In genomic region chr1:145271191-145271782, GRCh38 we compare ENCODE assay signal across 21 cellular contexts. TPM values are rescaled to one million over a fixed set of nuclear protein-coding genes. Genes with fewer than 3 reads are reported as not detected.
DNase-seq lines count a peak whose midpoint lies in the region; TF ChIP-seq lines count a peak whose summit lies in the region.
"Not testable (repeated sequence)": the region's sequence is repeated elsewhere in the genome, so short reads cannot be mapped to it uniquely, and the experiment has no call there.
"Had no signal": no experiment of that assay in that cellular context is flagged by ENCODE, and none has a peak within 500 bp of the region (broad histone marks: within the 10 kb centered on the region; RNA-seq: fewer than 3 reads in every experiment).

No MANE protein-coding gene starts in this region.

- TF ChIP-seq CTCF in foreskin fibroblast (IDR thresholded peaks at IDR 0.05; ENCODE audit: low read depth, low read length): not testable (repeated sequence)

- not testable (repeated sequence) for H3K9me3 ChIP-seq in adipocyte (ENCODE audit: control insufficient read depth, low read length)

- not testable (repeated sequence) for H3K4me1 ChIP-seq in adipocyte (ENCODE audit: control insufficient read depth, insufficient read depth, low read length)

- H3K27ac Mint-ChIP-seq in T-helper 2 cell treated with Interferon-gamma antibody and Interleukin-4, amounts not matched to agents 5 μg/mL and 100 μg/mL, for 36 hours: not testable (repeated sequence)

- not testable (repeated sequence) for H3K36me3 Mint-ChIP-seq in T-helper 2 cell treated with Interferon-gamma antibody and Interleukin-4, amounts not matched to agents 5 μg/mL and 100 μg/mL, for 36 hours (ENCODE audit: low read depth)

- H3K4me3 ChIP-seq in adipocyte (ENCODE audit: low read length); foreskin fibroblast (ENCODE audit: low read depth in 1 of 2, low read length in 2 of 2): not testable (repeated sequence)

- not testable (repeated sequence) for H3K4me3 Mint-ChIP-seq in T-helper 2 cell treated with Interferon-gamma antibody and Interleukin-4, amounts not matched to agents 5 μg/mL and 100 μg/mL, for 36 hours

- not testable (repeated sequence) for H3K36me3 ChIP-seq in adipocyte (ENCODE audit: control insufficient read depth, insufficient read depth, low read length, severe bottlenecking)

- H3K27me3 Mint-ChIP-seq in T-helper 2 cell treated with Interferon-gamma antibody and Interleukin-4, amounts not matched to agents 5 μg/mL and 100 μg/mL, for 36 hours (ENCODE audit: low read depth): not testable (repeated sequence)

- H3K9me3 Mint-ChIP-seq in T-helper 2 cell treated with Interferon-gamma antibody and Interleukin-4, amounts not matched to agents 5 μg/mL and 100 μg/mL, for 36 hours: not testable (repeated sequence)

- not testable (repeated sequence) for H3K27me3 ChIP-seq in adipocyte (replicated peaks; ENCODE audit: control insufficient read depth, insufficient read depth, low read length)

- H3K9ac ChIP-seq in adipocyte (ENCODE audit: low read length): not testable (repeated sequence)

- H3K4me1 Mint-ChIP-seq in T-helper 2 cell treated with Interferon-gamma antibody and Interleukin-4, amounts not matched to agents 5 μg/mL and 100 μg/mL, for 36 hours (ENCODE audit: low read depth): not testable (repeated sequence)

- peak; percentile 81 for DNase-seq in ELR (ENCODE audit: low read depth)
- peak; percentile 54 for DNase-seq in LHCN-M2 (ENCODE audit: low read depth)
- peak; percentile 20 for DNase-seq in T-helper 2 cell treated with Interferon-gamma antibody and Interleukin-4, amounts not matched to agents 5 μg/mL and 100 μg/mL, for 36 hours (ENCODE audit: low spot score)
- DNase-seq in adipocyte (ENCODE audit: low read depth): peak; percentile 0
- DNase-seq in dermis blood vessel endothelial cell: peak; percentile 66
- DNase-seq in foreskin fibroblast: peak; percentile 48 to 65
- DNase-seq in non-pigmented ciliary epithelial cell (ENCODE audit: low read depth): peak; percentile 38

RNA-seq across cellular contexts. Expression of gene PPIAL4D, which starts 29.3 kb away (rescaled TPM):
- not detected in 2 replicates for total RNA-seq in LHCN-M2 (2014; rRNA removed)
- polyA plus RNA-seq in LHCN-M2 (2012): not detected
- not detected in 2 replicates for total RNA-seq in dermis blood vessel endothelial cell
- total RNA-seq: activated CD4-positive, alpha-beta memory T cell treated with anti-CD3 and anti-CD28 coated beads, Interleukin-2, amount 10 ng/mL, durations not matched to agents 7 days and 5 days; activated T-helper 2 cell treated with anti-CD3 and anti-CD28 coated beads, Interferon-gamma antibody, Interleukin-2, Interleukin-4, amounts not matched to agents 10 μg/mL and 5 μg/mL and 100 μg/mL, durations not matched to agents 14 hours and 24 hours and 36 hours; esophagus muscularis mucosa; G401; left ventricle myocardium superior; mesothelial cell of epicardium; OCI-LY7; right cardiac atrium; Right ventricle myocardium inferior; spleen; stomach; T-helper 17 cell; thyroid gland; uterus had no signal
- polyA plus RNA-seq: right cardiac atrium, spleen, stomach had no signal

Comparison
In these comparisons a context has a peak if more than half of its experiments do, and no peak if none do; other contexts are left out.
1. DNase-seq: peak in every context shown above with its lines; median percentile 81 in ELR; 66 in dermis blood vessel endothelial cell; 56 in foreskin fibroblast; 54 in LHCN-M2; 38 in non-pigmented ciliary epithelial cell; 20 in T-helper 2 cell treated with Interferon-gamma antibody and Interleukin-4, amounts not matched to agents 5 μg/mL and 100 μg/mL, for 36 hours; 0 in adipocyte.